8 cellular contexts compared by ENCODE assay signal in genomic region chr22:40819741-40820140, GRCh38. TPM values are rescaled to one million over a fixed set of nuclear protein-coding genes. Genes with fewer than 3 reads are reported as not detected.
DNase-seq lines count a peak whose midpoint lies in the region; ATAC-seq and TF ChIP-seq lines count a peak whose summit lies in the region.

No MANE protein-coding gene starts in this region.

- CTCF ChIA-PET in mammary epithelial cell (lab: Charles Lee; ENCODE audit: low non-redundant PET) = no interaction called here

- BruUV-seq in mammary epithelial cell (replicated peaks; lab: Mats Ljungman, UMichigan) = TSS peak; percentile 74

- in situ Hi-C loops in mammary epithelial cell (cut with MboI; ENCODE audit: low sequenced_read_pairs in 2 of 2) = no loop called here

- no peak for TF ChIP-seq POLR2A in uterus (IDR thresholded peaks at IDR 0.05)

- DNase-seq in NCI-H2227 treated with DMSO at 0.1 percent for 48 hours (lab: John Stamatoyannopoulos, UW) (peak; percentile 48), NCI-H2227 (lab: John Stamatoyannopoulos, UW; ENCODE audit: unreplicated experiment) (no peak), NCI-H69 (lab: John Stamatoyannopoulos, UW) (peak; percentile 74), mammary epithelial cell (no peak), lower lobe of right lung (no peak), uterus (peak in 1 of 2 donors; percentile 31), iPS-NIHi11 (ENCODE audit: low spot score) (no peak)
- DNase-seq in stimulated activated CD4-positive, alpha-beta T cell treated with anti-CD3 and anti-CD28 coated beads, Interleukin-12 subunit alpha, Interleukin-12 subunit beta, amount 100 ng/mL, for 4 hours = no peak

- no peaks in the 10 kb centered on the region for H3K9me3 ChIP-seq in mammary epithelial cell (replicated peaks; ENCODE audit: insufficient read depth, low read length)
- H3K9me3 ChIP-seq in lower lobe of right lung = no peaks in the 10 kb centered on the region
- H3K9me3 ChIP-seq in uterus = no peaks in the 10 kb centered on the region

- H3K4me2 ChIP-seq in mammary epithelial cell (ENCODE audit: insufficient read depth, low read depth, low read length) = peak overlapping the region; percentile 81

- H3K36me3 ChIP-seq in mammary epithelial cell (ENCODE audit: insufficient read depth, low read length) = peaks cover 12% of the 10 kb centered on the region
- peaks cover 24% of the 10 kb centered on the region for H3K36me3 ChIP-seq in lower lobe of right lung
- no peaks in the 10 kb centered on the region for H3K36me3 ChIP-seq in uterus

- WGBS in mammary epithelial cell (ENCODE audit: low coverage, missing lambda C conversion rate) = 28% methylated on average over 3 of the region's 3 CpGs

- peak overlapping the region; percentile 86 for H2AFZ ChIP-seq in mammary epithelial cell (ENCODE audit: low read depth, low read length)

- peak overlapping the region; percentile 22 for H3K27ac ChIP-seq in mammary epithelial cell (ENCODE audit: insufficient read depth, low read depth, low read length)
- peak overlapping the region; percentile 77 for H3K27ac ChIP-seq in lower lobe of right lung
- H3K27ac ChIP-seq in uterus = peak overlapping the region; percentile 83 to 86

- H3K27me3 ChIP-seq in mammary epithelial cell (ENCODE audit: insufficient read depth, low read length) (no peaks in the 10 kb centered on the region), lower lobe of right lung (ENCODE audit: low read depth) (no peaks in the 10 kb centered on the region), uterus (no peaks in the 10 kb centered on the region)

- peak overlapping the region; percentile 70 for H3K9ac ChIP-seq in mammary epithelial cell (ENCODE audit: insufficient read depth, low read length)

- intact Hi-C loops in mammary epithelial cell (cut with micrococcal nuclease) (loop anchor here (2.0 kb wide), 1 partner anchor 37 kb away; no protein-coding TSS in a partner anchor), lower lobe of right lung (cut with DNase I) (no loop called here), uterus (cut with DNase I; ENCODE audit: low total_unique reads) (no loop called here)

- H3K4me3 ChIP-seq in mammary epithelial cell (replicated peaks in 1 of 3; ENCODE audit: insufficient read depth in 1 of 3, low read depth in 2 of 3, low read length in 3 of 3) (peak overlapping the region; percentile 42 to 47 (median 47)), lower lobe of right lung (peak overlapping the region; percentile 97), uterus (peak overlapping the region; percentile 84 to 99)

- no peak for TF ChIP-seq CTCF in mammary epithelial cell (conservative IDR thresholded peaks at IDR 0.05 in 1 of 2, IDR thresholded peaks at IDR 0.05 in 1 of 2; ENCODE audit: extremely low read depth in 1 of 2, insufficient read depth in 1 of 2, low read depth in 1 of 2, low read length in 2 of 2)
- TF ChIP-seq CTCF in lower lobe of right lung (IDR thresholded peaks at IDR 0.05) = no peak
- TF ChIP-seq CTCF in uterus (IDR thresholded peaks at IDR 0.05) = no peak

- H3K79me2 ChIP-seq in mammary epithelial cell (ENCODE audit: insufficient read depth, low read length) = peaks cover 39% of the 10 kb centered on the region

- H4K20me1 ChIP-seq in mammary epithelial cell (ENCODE audit: insufficient read depth, low read length) = no peaks in the 10 kb centered on the region

- H3K4me1 ChIP-seq in mammary epithelial cell (ENCODE audit: insufficient read depth, low read length) = peaks cover 17% of the 10 kb centered on the region
- peaks cover 24% of the 10 kb centered on the region for H3K4me1 ChIP-seq in lower lobe of right lung
- no peaks in the 10 kb centered on the region for H3K4me1 ChIP-seq in uterus

- dilution Hi-C loops in mammary epithelial cell (cut with HindIII; ENCODE audit: low sequenced_read_pairs) = loop anchor here (5.0 kb wide), 1 partner anchor 73 kb away; no protein-coding TSS in a partner anchor

- peak; percentile 16 to 31 for ATAC-seq in lower lobe of right lung

RNA-seq across cellular contexts. Expression of gene SLC25A17, which starts 0.6 kb away (rescaled TPM):
- 10 to 100 TPM; 24.8 to 31.6 TPM for total RNA-seq in mammary epithelial cell
- polyA plus RNA-seq in mammary epithelial cell = 33.8 TPM
- 45.8 TPM for polyA minus RNA-seq in mammary epithelial cell
- 11.9 TPM for total RNA-seq in lower lobe of right lung
- total RNA-seq in uterus = 10 to 100 TPM; 12.6 to 34.5 (median 20.7) TPM

RNA-seq across cellular contexts. Expression of gene ST13, which starts 36.7 kb away (rescaled TPM):
- 100 to 1,000 TPM; 163 to 206 TPM for total RNA-seq in mammary epithelial cell
- polyA plus RNA-seq in mammary epithelial cell = 111 TPM
- 59.3 TPM for polyA minus RNA-seq in mammary epithelial cell
- total RNA-seq in lower lobe of right lung = 237 TPM
- total RNA-seq in uterus = 100 to 1,000 TPM; 139 to 285 (median 189) TPM

RNA-seq across cellular contexts. Expression of gene XPNPEP3, which starts 37.2 kb away (rescaled TPM):
- total RNA-seq in mammary epithelial cell (10 to 100 TPM; 14.0 to 16.8 TPM), lower lobe of right lung (19.1 TPM), uterus (10 to 100 TPM in 2 of 4 donors, 1 to 10 TPM in 2; 1.5 to 25.6 (median 8.0) TPM)
- 9.6 TPM for polyA plus RNA-seq in mammary epithelial cell
- polyA minus RNA-seq in mammary epithelial cell = 47.1 TPM

RNA-seq across cellular contexts. Expression of gene DNAJB7, which starts 42.2 kb away (rescaled TPM):
- total RNA-seq in mammary epithelial cell (not detected), lower lobe of right lung (not detected), uterus (not detected)
- polyA plus RNA-seq in mammary epithelial cell = not detected
- not detected for polyA minus RNA-seq in mammary epithelial cell

Comparison
In these comparisons a context has a peak if more than half of its experiments do, and no peak if none do; other contexts are left out.
1. DNase-seq: peak in NCI-H2227 treated with DMSO at 0.1 percent for 48 hours (single experiment) and NCI-H69 (single experiment); none in NCI-H2227 (single experiment), mammary epithelial cell (single experiment), lower lobe of right lung (single experiment), stimulated activated CD4-positive, alpha-beta T cell treated with anti-CD3 and anti-CD28 coated beads, Interleukin-12 subunit alpha, Interleukin-12 subunit beta, amount 100 ng/mL, for 4 hours (single experiment) and iPS-NIHi11 (single experiment).
2. H3K27ac ChIP-seq: peak in every context shown above with its lines; median percentile 84 in uterus; 77 in lower lobe of right lung; 22 in mammary epithelial cell.
3. H3K4me3 ChIP-seq: peak in every context shown above with its lines; median percentile 97 in lower lobe of right lung; 92 in uterus; 47 in mammary epithelial cell.